Comparison of ENCODE assay signal across 3 cellular contexts in genomic region chr13:100828226-100828625, GRCh38.
TF ChIP-seq lines count a peak whose summit lies in the region.

No MANE protein-coding gene starts in this region.

TF ChIP-seq in A549, 52 proteins besides CTCF, POLR2A, EP300 and RAD21:
- no peak for TF ChIP-seq CHD2 (IDR thresholded peaks at IDR 0.05; ENCODE audit: low read length, partially characterized antibody)
- TF ChIP-seq ZFP36 (IDR thresholded peaks at IDR 0.05; ENCODE audit: borderline replicate concordance, partially characterized antibody), result no peak
- TF ChIP-seq BHLHE40 (IDR thresholded peaks at IDR 0.05; ENCODE audit: low read depth, low read length), result no peak

TF ChIP-seq in IMR-90, 13 proteins besides CTCF, POLR2A, EP300 and RAD21:
- TF ChIP-seq FOS (IDR thresholded peaks at IDR 0.05; ENCODE audit: low read depth, low read length), result no peak
- no peak for TF ChIP-seq CEBPB (IDR thresholded peaks at IDR 0.05; ENCODE audit: low read depth, low read length)
- TF ChIP-seq MAZ (IDR thresholded peaks at IDR 0.05; ENCODE audit: borderline replicate concordance, low read depth, low read length), result no peak
- no peak for TF ChIP-seq RCOR1 (IDR thresholded peaks at IDR 0.05; ENCODE audit: insufficient replicate concordance, low read length)
- no peak for TF ChIP-seq CHD1 (IDR thresholded peaks at IDR 0.05; ENCODE audit: low read depth, low read length)
- no peak for TF ChIP-seq MAFK (IDR thresholded peaks at IDR 0.05; ENCODE audit: low read depth, low read length)
- no peak for TF ChIP-seq ELK1 (IDR thresholded peaks at IDR 0.05; ENCODE audit: borderline replicate concordance, low read depth, low read length)
- no peak for TF ChIP-seq USF2 (IDR thresholded peaks at IDR 0.05; ENCODE audit: low read depth, low read length)
- no peak for TF ChIP-seq MXI1 (IDR thresholded peaks at IDR 0.05; ENCODE audit: borderline replicate concordance, low read depth, low read length)
- TF ChIP-seq SMC3 (IDR thresholded peaks at IDR 0.05; ENCODE audit: low read depth, low read length), result no peak
- TF ChIP-seq RFX5 (IDR thresholded peaks at IDR 0.05; ENCODE audit: low read depth, low read length), result no peak
- no peak for TF ChIP-seq NFE2L2 (IDR thresholded peaks at IDR 0.05; ENCODE audit: low read depth, low read length)
- TF ChIP-seq BHLHE40 (IDR thresholded peaks at IDR 0.05; ENCODE audit: low read depth, low read length), result no peak

TF ChIP-seq in SK-N-SH, 30 proteins besides CTCF, POLR2A, EP300 and RAD21:
- no peak for TF ChIP-seq IRF3 (IDR thresholded peaks at IDR 0.05; ENCODE audit: low read depth, low read length)
- TF ChIP-seq SIN3A (IDR thresholded peaks at IDR 0.05; ENCODE audit: borderline replicate concordance, low read depth, low read length), result no peak
- TF ChIP-seq YY1 (IDR thresholded peaks at IDR 0.05; ENCODE audit: low read depth), result no peak
- no peak for TF ChIP-seq MAX (IDR thresholded peaks at IDR 0.05; ENCODE audit: low read depth)
- no peak for TF ChIP-seq FOSL2 (IDR thresholded peaks at IDR 0.05; ENCODE audit: borderline replicate concordance, low read depth)
- TF ChIP-seq TAF1 (IDR thresholded peaks at IDR 0.05; ENCODE audit: borderline replicate concordance, low read depth, low read length), result no peak
- TF ChIP-seq PBX3 (IDR thresholded peaks at IDR 0.05), result no peak
- no peak for TF ChIP-seq FOXM1 (IDR thresholded peaks at IDR 0.05; ENCODE audit: low read depth)
- TF ChIP-seq USF1 (IDR thresholded peaks at IDR 0.05; ENCODE audit: borderline replicate concordance, low read depth), result no peak
- no peak for TF ChIP-seq MEF2A (IDR thresholded peaks at IDR 0.05; ENCODE audit: borderline replicate concordance, low read depth)
- TF ChIP-seq NFIC (IDR thresholded peaks at IDR 0.05; ENCODE audit: borderline replicate concordance), result no peak
- no peak for TF ChIP-seq NRF1 (IDR thresholded peaks at IDR 0.05; ENCODE audit: low read depth, low read length)
- no peak for TF ChIP-seq POLR2AphosphoS5 (IDR thresholded peaks at IDR 0.05; ENCODE audit: low read depth, low read length)
- TF ChIP-seq TEAD4 (IDR thresholded peaks at IDR 0.05; ENCODE audit: borderline replicate concordance, insufficient read depth), result no peak
- no peak for TF ChIP-seq CHD2 (IDR thresholded peaks at IDR 0.05; ENCODE audit: low read length, partially characterized antibody)
- TF ChIP-seq RXRA (IDR thresholded peaks at IDR 0.05; ENCODE audit: borderline replicate concordance, low read depth), result no peak
TF ChIP-seq in SK-N-SH: peak in this region for 0.
